In genomic region chr4:131613824-131614216, GRCh38 we compare ENCODE assay signal across 10 cellular contexts.
A peak's percentile ranks its signal among the peaks of the same experiment; 100 is the strongest.
DNase-seq lines count a peak whose midpoint lies in the region; ATAC-seq and TF ChIP-seq lines count a peak whose summit lies in the region.
"Had no signal": no experiment of that assay in that cellular context is flagged by ENCODE, and none has a peak within 500 bp of the region (broad histone marks: within the 10 kb centered on the region; RNA-seq: fewer than 3 reads in every experiment).

No MANE protein-coding gene starts in this region.

- ATAC-seq in GM18870 (IDR thresholded peaks at IDR 0.05; ENCODE audit: unreplicated experiment) (peak; percentile 91), GM21576 (IDR thresholded peaks at IDR 0.05; ENCODE audit: unreplicated experiment) (peak; percentile 97), HG03159 (IDR thresholded peaks at IDR 0.05; ENCODE audit: unreplicated experiment) (peak; percentile 98)
- ATAC-seq: activated naive CD4-positive, alpha-beta T cell treated with anti-CD3 and anti-CD28 coated beads, Interleukin-2, amount 50 U/mL, for 72 hours; K562 had no signal

- no peak for TF ChIP-seq CTCF in GM20000 (IDR thresholded peaks at IDR 0.05; ENCODE audit: extremely low read depth, missing control alignments)

- peak; percentile 41 for DNase-seq in RPMI8226
- DNase-seq in GM20000 (ENCODE audit: low spot score), result no peak
- no peak for DNase-seq in activated CD8-positive, alpha-beta memory T cell treated with anti-CD3 and anti-CD28 coated beads, Interleukin-2, amount 50 U/mL, for 4 hours
- DNase-seq in stimulated activated CD8-positive, alpha-beta memory T cell treated with anti-CD3 and anti-CD28 coated beads, Interleukin-4, amount 100 ng/mL, for 48 hours, result no peak
- no peak for DNase-seq in HT-29 (ENCODE audit: low spot score)
